3 cellular contexts compared by ENCODE assay signal in the genomic region with DNA sequence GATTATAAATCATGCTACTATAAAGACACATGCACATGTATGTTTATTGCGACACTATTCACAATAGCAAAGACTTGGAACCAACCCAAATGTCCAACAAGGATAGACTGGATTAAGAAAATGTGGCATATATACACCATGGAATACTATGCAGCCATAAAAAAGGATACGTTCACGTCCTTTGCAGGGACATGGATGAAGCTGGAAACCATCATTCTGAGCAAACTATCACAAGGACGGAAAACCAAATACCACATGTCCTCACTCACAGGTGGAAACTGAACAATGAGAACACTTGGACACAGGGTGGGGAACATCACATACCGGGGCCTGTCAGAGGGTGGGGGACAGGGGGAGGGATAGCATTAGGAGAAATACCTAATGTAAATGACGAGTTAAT. TPM values are rescaled to one million over a fixed set of nuclear protein-coding genes. Genes with fewer than 3 reads are reported as not detected.
"Had no signal": no experiment of that assay in that cellular context is flagged by ENCODE, and none has a peak within 500 bp of the region (broad histone marks: within the 10 kb centered on the region; RNA-seq: fewer than 3 reads in every experiment).

No MANE protein-coding gene starts in this region.

RNA-seq across cellular contexts. Expression of gene SOWAHA, which starts 7.2 kb away (rescaled TPM):
- total RNA-seq: HFFc6, HT1080, IMR-90 had no signal

RNA-seq across cellular contexts. Expression of gene CCNI2, which starts 58.6 kb away (rescaled TPM):
- total RNA-seq: HFFc6, HT1080, IMR-90 had no signal
- polyA plus RNA-seq: IMR-90 had no signal
